24 cellular contexts compared by ENCODE assay signal in the genomic region with DNA sequence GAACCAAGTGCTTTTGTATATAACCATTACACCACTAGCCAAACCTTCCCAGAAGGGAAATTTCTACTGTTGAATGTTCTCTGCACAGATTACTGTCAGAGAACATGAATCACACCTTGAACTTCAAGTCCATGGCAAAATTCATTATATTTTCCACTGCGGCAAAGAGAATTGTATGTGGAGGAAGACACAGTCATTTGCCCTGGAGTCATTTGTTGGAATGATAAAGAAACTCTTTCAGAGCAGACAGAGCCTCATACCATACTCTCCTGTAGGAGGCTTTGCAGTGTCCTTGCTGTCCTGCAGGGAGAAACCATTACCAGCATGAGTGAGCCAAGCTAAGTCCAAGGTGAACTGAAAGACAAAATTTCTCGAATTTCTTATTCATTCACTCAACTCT.
DNase-seq lines count a peak whose midpoint lies in the region; ATAC-seq, FAIRE-seq and TF ChIP-seq lines count a peak whose summit lies in the region.
"Had no signal": no experiment of that assay in that cellular context is flagged by ENCODE, and none has a peak within 500 bp of the region (broad histone marks: within the 10 kb centered on the region; RNA-seq: fewer than 3 reads in every experiment).

No MANE protein-coding gene starts in this region.

- no peaks in the 10 kb centered on the region for H3K9me1 ChIP-seq in keratinocyte (ENCODE audit: control insufficient read depth, extremely low read depth, insufficient read depth, low read length)

- no peaks in the 10 kb centered on the region for H3K36me3 Mint-ChIP-seq in activated CD4-positive, alpha-beta memory T cell treated with anti-CD3 and anti-CD28 coated beads, Interleukin-2, amount 10 ng/mL, durations not matched to agents 7 days and 5 days (ENCODE audit: low read depth)
- H3K36me3 Mint-ChIP-seq in T-helper 2 cell treated with Interferon-gamma antibody and Interleukin-4, amounts not matched to agents 5 μg/mL and 100 μg/mL, for 36 hours (ENCODE audit: low read depth), result no peaks in the 10 kb centered on the region
- no peaks in the 10 kb centered on the region for H3K36me3 Mint-ChIP-seq in CD8-positive, alpha-beta T cell
- H3K36me3 Mint-ChIP-seq: naive B cell had no signal

- DNase-seq in COLO829 (ENCODE audit: low spot score), result peak; percentile 74
- peak; percentile 84 for DNase-seq in M059J (ENCODE audit: low read depth)
- no peak for DNase-seq in breast epithelium (ENCODE audit: low spot score in 2 of 2)
- DNase-seq in keratinocyte (ENCODE audit: low read depth, low spot score), result peak; percentile 78
- DNase-seq in activated CD4-positive, alpha-beta memory T cell treated with anti-CD3 and anti-CD28 coated beads, Interleukin-2, amount 10 ng/mL, durations not matched to agents 7 days and 5 days, result no peak
- no peak for DNase-seq in T-helper 2 cell treated with Interferon-gamma antibody and Interleukin-4, amounts not matched to agents 5 μg/mL and 100 μg/mL, for 36 hours (ENCODE audit: low spot score)
- no peak for DNase-seq in CD8-positive, alpha-beta T cell
- DNase-seq in activated CD4-positive, CD25-positive, alpha-beta regulatory T cell (lab: John Stamatoyannopoulos, UW), result no peak
- DNase-seq: activated CD4-positive, alpha-beta T cell treated with anti-CD3 and anti-CD28 coated beads for 36 hours; activated CD8-positive, alpha-beta memory T cell treated with anti-CD3 and anti-CD28 coated beads for 24 hours; activated T-cell treated with anti-CD3 and anti-CD28 coated beads, Interleukin-2, amount 50 U/mL, for 1 hour; amniotic stem cell; Calu3; left colon; MG63; naive B cell; NCI-H2081 treated with DMSO at 0.1 percent for 48 hours; occipital lobe; stimulated activated CD4-positive, alpha-beta T cell treated with anti-CD3 and anti-CD28 coated beads, Interleukin-12 subunit alpha, Interleukin-12 subunit beta, amount 100 ng/mL, for 4 hours; stimulated activated CD4-positive, alpha-beta T cell treated with anti-CD3 and anti-CD28 coated beads, Interleukin-4, amount 100 ng/mL, for 24 hours; stimulated activated naive CD4-positive, alpha-beta T cell had no signal

- no peak overlapping the region for H3K4me3 Mint-ChIP-seq in activated CD4-positive, alpha-beta memory T cell treated with anti-CD3 and anti-CD28 coated beads, Interleukin-2, amount 10 ng/mL, durations not matched to agents 7 days and 5 days
- no peak overlapping the region for H3K4me3 Mint-ChIP-seq in T-helper 2 cell treated with Interferon-gamma antibody and Interleukin-4, amounts not matched to agents 5 μg/mL and 100 μg/mL, for 36 hours
- no peak overlapping the region for H3K4me3 Mint-ChIP-seq in CD8-positive, alpha-beta T cell
- H3K4me3 Mint-ChIP-seq: activated CD4-positive, alpha-beta T cell treated with anti-CD3 and anti-CD28 coated beads for 36 hours; naive B cell had no signal

- H3K27me3 ChIP-seq in breast epithelium (no peaks in the 10 kb centered on the region), keratinocyte (ENCODE audit: control insufficient read depth, extremely low read depth, insufficient read depth, low read length) (no peaks in the 10 kb centered on the region)
- H3K27me3 ChIP-seq in CD8-positive, alpha-beta T cell (ENCODE audit: insufficient read depth, low read length), result no peaks in the 10 kb centered on the region
- H3K27me3 ChIP-seq: BLaER1 treated with 17β-estradiol and CSF1 and Interleukin-3, amounts not matched to agents 10 nM and 100 nM; right atrium auricular region had no signal

- peak overlapping the region; percentile 17 for H3K4me2 ChIP-seq in keratinocyte (ENCODE audit: control insufficient read depth, extremely low read depth, insufficient read depth, low read depth, low read length)
- H3K4me2 ChIP-seq: BLaER1 treated with 17β-estradiol and CSF1 and Interleukin-3, amounts not matched to agents 10 nM and 100 nM had no signal

- H3K9me3 Mint-ChIP-seq in activated CD4-positive, alpha-beta memory T cell treated with anti-CD3 and anti-CD28 coated beads, Interleukin-2, amount 10 ng/mL, durations not matched to agents 7 days and 5 days, result no peaks in the 10 kb centered on the region
- no peaks in the 10 kb centered on the region for H3K9me3 Mint-ChIP-seq in T-helper 2 cell treated with Interferon-gamma antibody and Interleukin-4, amounts not matched to agents 5 μg/mL and 100 μg/mL, for 36 hours
- peaks cover 4% of the 10 kb centered on the region for H3K9me3 Mint-ChIP-seq in CD8-positive, alpha-beta T cell

- H3K27me3 Mint-ChIP-seq in activated CD4-positive, alpha-beta memory T cell treated with anti-CD3 and anti-CD28 coated beads, Interleukin-2, amount 10 ng/mL, durations not matched to agents 7 days and 5 days, result peaks cover 11% of the 10 kb centered on the region
- H3K27me3 Mint-ChIP-seq in T-helper 2 cell treated with Interferon-gamma antibody and Interleukin-4, amounts not matched to agents 5 μg/mL and 100 μg/mL, for 36 hours (ENCODE audit: low read depth), result peaks cover 2% of the 10 kb centered on the region
- peaks cover 19% of the 10 kb centered on the region for H3K27me3 Mint-ChIP-seq in CD8-positive, alpha-beta T cell (ENCODE audit: low read depth)

- CTCF ChIA-PET in activated CD4-positive, alpha-beta memory T cell treated with anti-CD3 and anti-CD28 coated beads, Interleukin-2, amount 10 ng/mL, durations not matched to agents 7 days and 5 days (lab: Charles Lee), result no interaction called here
- CTCF ChIA-PET in CD8-positive, alpha-beta T cell (lab: Charles Lee), result no interaction called here

- no peaks in the 10 kb centered on the region for H4K20me1 ChIP-seq in keratinocyte (ENCODE audit: control insufficient read depth, extremely low read depth, insufficient read depth, low read length)
- H4K20me1 ChIP-seq: BLaER1 treated with 17β-estradiol and CSF1 and Interleukin-3, amounts not matched to agents 10 nM and 100 nM had no signal

- peak in 2 of 3 donors; percentile 18 to 55 for TF ChIP-seq CTCF in breast epithelium (IDR thresholded peaks at IDR 0.05)
- TF ChIP-seq CTCF in keratinocyte (optimal IDR thresholded peaks at IDR 0.05 in 1 of 3, IDR thresholded peaks at IDR 0.05 in 1 of 3, conservative IDR thresholded peaks at IDR 0.05 in 1 of 3; ENCODE audit: extremely low read depth in 1 of 3, insufficient read depth in 2 of 3, low read length in 3 of 3), result peak; percentile 29 to 58 (median 46)
- no peak for TF ChIP-seq CTCF in CD8-positive, alpha-beta T cell (IDR thresholded peaks at IDR 0.05)

- H3K4me3 ChIP-seq in breast epithelium (no peak overlapping the region), keratinocyte (ENCODE audit: control insufficient read depth in 2 of 3, extremely low read depth in 1 of 3, insufficient read depth in 2 of 3, low read depth in 1 of 3, low read length in 3 of 3) (no peak overlapping the region)
- no peak overlapping the region for H3K4me3 ChIP-seq in CD8-positive, alpha-beta T cell (ENCODE audit: low read depth, low read length)
- H3K4me3 ChIP-seq: BLaER1 treated with 17β-estradiol and CSF1 and Interleukin-3, amounts not matched to agents 10 nM and 100 nM; MG63; right atrium auricular region had no signal

- no peaks in the 10 kb centered on the region for H3K79me2 ChIP-seq in keratinocyte (ENCODE audit: control insufficient read depth, insufficient read depth, low read length)

- H3K9ac ChIP-seq in keratinocyte (ENCODE audit: control insufficient read depth, extremely low read depth, insufficient read depth, low read length), result no peak overlapping the region
- H3K9ac ChIP-seq: BLaER1 treated with 17β-estradiol and CSF1 and Interleukin-3, amounts not matched to agents 10 nM and 100 nM had no signal

- no peak for ATAC-seq in CD8-positive, alpha-beta T cell
- ATAC-seq: activated CD4-positive, alpha-beta T cell treated with anti-CD3 and anti-CD28 coated beads for 36 hours; left colon; Panc1 had no signal

- no peak for TF ChIP-seq POLR2A in breast epithelium (IDR thresholded peaks at IDR 0.05)

- no peaks in the 10 kb centered on the region for H3K4me1 ChIP-seq in breast epithelium
- peaks cover 9% of the 10 kb centered on the region for H3K4me1 ChIP-seq in keratinocyte (ENCODE audit: control insufficient read depth, extremely low read depth, insufficient read depth, low read length)
- no peaks in the 10 kb centered on the region for H3K4me1 ChIP-seq in CD8-positive, alpha-beta T cell (ENCODE audit: insufficient read depth, low read length)
- H3K4me1 ChIP-seq: BLaER1 treated with 17β-estradiol and CSF1 and Interleukin-3, amounts not matched to agents 10 nM and 100 nM; right atrium auricular region had no signal

- dilution Hi-C loops in keratinocyte (cut with MboI; ENCODE audit: extremely low pct_ligation_motif_present, low sequenced_read_pairs), result no loop called here

- H3K9me3 ChIP-seq in breast epithelium (no peaks in the 10 kb centered on the region), keratinocyte (ENCODE audit: control insufficient read depth, low read depth, low read length) (no peaks in the 10 kb centered on the region)
- no peaks in the 10 kb centered on the region for H3K9me3 ChIP-seq in CD8-positive, alpha-beta T cell (ENCODE audit: low read length)
- H3K9me3 ChIP-seq: MG63, right atrium auricular region had no signal

- no peak overlapping the region for H2AFZ ChIP-seq in keratinocyte (ENCODE audit: control insufficient read depth, low read length)

- FAIRE-seq in keratinocyte (lab: Jason Lieb, UNC), result peak; percentile 98

- H3K27ac ChIP-seq in breast epithelium (no peak overlapping the region), keratinocyte (ENCODE audit: control insufficient read depth, insufficient read depth, low read length) (peak overlapping the region; percentile 65)
- no peak overlapping the region for H3K27ac ChIP-seq in CD8-positive, alpha-beta T cell (ENCODE audit: low read depth, low read length)
- H3K27ac ChIP-seq: BLaER1 treated with 17β-estradiol and CSF1 and Interleukin-3, amounts not matched to agents 10 nM and 100 nM; right atrium auricular region had no signal

- intact Hi-C loops in breast epithelium (cut with DNase I; ENCODE audit: low total_unique reads), result no loop called here
- intact Hi-C loops in CD8-positive, alpha-beta T cell (cut with DNase I, micrococcal nuclease), result no loop called here

- H3K36me3 ChIP-seq in breast epithelium, result no peaks in the 10 kb centered on the region
- no peaks in the 10 kb centered on the region for H3K36me3 ChIP-seq in keratinocyte (ENCODE audit: control insufficient read depth in 2 of 2, extremely low read depth in 1 of 2, insufficient read depth in 2 of 2, low read length in 2 of 2)
- H3K36me3 ChIP-seq in CD8-positive, alpha-beta T cell (ENCODE audit: insufficient read depth, low read length), result no peaks in the 10 kb centered on the region
- H3K36me3 ChIP-seq: BLaER1 treated with 17β-estradiol and CSF1 and Interleukin-3, amounts not matched to agents 10 nM and 100 nM; MG63; right atrium auricular region had no signal

- no peaks in the 10 kb centered on the region for H3K4me1 Mint-ChIP-seq in activated CD4-positive, alpha-beta memory T cell treated with anti-CD3 and anti-CD28 coated beads, Interleukin-2, amount 10 ng/mL, durations not matched to agents 7 days and 5 days
- H3K4me1 Mint-ChIP-seq in T-helper 2 cell treated with Interferon-gamma antibody and Interleukin-4, amounts not matched to agents 5 μg/mL and 100 μg/mL, for 36 hours (ENCODE audit: low read depth), result no peaks in the 10 kb centered on the region
- no peaks in the 10 kb centered on the region for H3K4me1 Mint-ChIP-seq in CD8-positive, alpha-beta T cell (ENCODE audit: low read depth)
- H3K4me1 Mint-ChIP-seq: activated CD4-positive, alpha-beta T cell treated with anti-CD3 and anti-CD28 coated beads for 36 hours; naive B cell had no signal

- no peak overlapping the region for H3K27ac Mint-ChIP-seq in activated CD4-positive, alpha-beta memory T cell treated with anti-CD3 and anti-CD28 coated beads, Interleukin-2, amount 10 ng/mL, durations not matched to agents 7 days and 5 days
- H3K27ac Mint-ChIP-seq in T-helper 2 cell treated with Interferon-gamma antibody and Interleukin-4, amounts not matched to agents 5 μg/mL and 100 μg/mL, for 36 hours, result no peak overlapping the region
- H3K27ac Mint-ChIP-seq in CD8-positive, alpha-beta T cell, result no peak overlapping the region
- H3K27ac Mint-ChIP-seq: activated CD4-positive, alpha-beta T cell treated with anti-CD3 and anti-CD28 coated beads for 36 hours; naive B cell had no signal

- POLR2A ChIA-PET in activated CD4-positive, alpha-beta memory T cell treated with anti-CD3 and anti-CD28 coated beads, Interleukin-2, amount 10 ng/mL, durations not matched to agents 7 days and 5 days (lab: Charles Lee), result no interaction called here
- POLR2A ChIA-PET in CD8-positive, alpha-beta T cell (lab: Charles Lee), result no interaction called here

Comparison
In these comparisons a context has a peak if more than half of its experiments do, and no peak if none do; other contexts are left out.
1. DNase-seq: peak in COLO829 (single experiment), M059J (single experiment) and keratinocyte (single experiment); none in breast epithelium (0 of 2), activated CD4-positive, alpha-beta memory T cell treated with anti-CD3 and anti-CD28 coated beads, Interleukin-2, amount 10 ng/mL, durations not matched to agents 7 days and 5 days (single experiment), T-helper 2 cell treated with Interferon-gamma antibody and Interleukin-4, amounts not matched to agents 5 μg/mL and 100 μg/mL, for 36 hours (single experiment), CD8-positive, alpha-beta T cell (0 of 7) and activated CD4-positive, CD25-positive, alpha-beta regulatory T cell (0 of 4).